8 cellular contexts compared by ENCODE assay signal in genomic region chr5:151081426-151082273, GRCh38. TPM values are rescaled to one million over a fixed set of nuclear protein-coding genes. Genes with fewer than 3 reads are reported as not detected.
DNase-seq lines count a peak whose midpoint lies in the region; ATAC-seq and TF ChIP-seq lines count a peak whose summit lies in the region.

No MANE protein-coding gene starts in this region.

- POLR2A ChIA-PET in activated naive CD8-positive, alpha-beta T cell treated with anti-CD3 and anti-CD28 coated beads, Interleukin-2, amount 10 ng/mL, durations not matched to agents 7 days and 5 days (lab: Charles Lee): interaction anchor here (0.7 to 3.3 kb wide), 4 partner anchors 9 to 76 kb away, joined by 3 to 11 read pairs (median 6); partner anchors contain the start of gene ANXA6

- TF ChIP-seq CTCF in AG10803 (conservative IDR thresholded peaks at IDR 0.05; ENCODE audit: low read length): no peak

- H3K27ac ChIP-seq in HUES6 (ENCODE audit: low read depth, low read length): peak overlapping the region; percentile 78; the same call in 1 of the 2 replicates
- no peak overlapping the region for H3K27ac ChIP-seq in iPS-20b (ENCODE audit: low read length)
- H3K27ac ChIP-seq in substantia nigra (ENCODE audit: low read depth, low read length, poor library complexity, severe bottlenecking): peak overlapping the region; percentile 89

- H3K27me3 ChIP-seq in HUES6 (ENCODE audit: control insufficient read depth, insufficient read depth, low read length) (no peaks in the 10 kb centered on the region), iPS-20b (ENCODE audit: insufficient read depth, low read length) (peaks cover 7% of the 10 kb centered on the region; the same call in 1 of the 2 replicates)

- H3K4me3 ChIP-seq in AG10803 (ENCODE audit: low read length) (peak overlapping the region; percentile 84), HUES6 (ENCODE audit: low read depth, low read length) (peak overlapping the region; percentile 82), iPS-20b (ENCODE audit: low read length) (peak overlapping the region; percentile 80)

- peak overlapping the region; percentile 94 for H3K9ac ChIP-seq in HUES6 (ENCODE audit: low read length)
- H3K9ac ChIP-seq in iPS-20b (ENCODE audit: low read depth, low read length): peak overlapping the region; percentile 77; the same call in 1 of the 2 replicates

- peak overlapping the region; percentile 72 for H3K27ac Mint-ChIP-seq in activated naive CD8-positive, alpha-beta T cell treated with anti-CD3 and anti-CD28 coated beads, Interleukin-2, amount 10 ng/mL, durations not matched to agents 7 days and 5 days

- H3K36me3 ChIP-seq in HUES6 (ENCODE audit: control insufficient read depth, insufficient read depth, low read length) (no peaks in the 10 kb centered on the region), iPS-20b (ENCODE audit: insufficient read depth, low read depth, low read length) (no peaks in the 10 kb centered on the region)

- peaks cover 16% of the 10 kb centered on the region for H3K36me3 Mint-ChIP-seq in activated naive CD8-positive, alpha-beta T cell treated with anti-CD3 and anti-CD28 coated beads, Interleukin-2, amount 10 ng/mL, durations not matched to agents 7 days and 5 days

- DNase-seq in AG10803 (ENCODE audit: low read depth) (peak; percentile 74), substantia nigra (lab: John Stamatoyannopoulos, UW) (no peak), hypothalamus (lab: John Stamatoyannopoulos, UW) (no peak)
- no peak for DNase-seq in activated naive CD8-positive, alpha-beta T cell treated with anti-CD3 and anti-CD28 coated beads, Interleukin-2, amount 10 ng/mL, durations not matched to agents 7 days and 5 days

- H3K9me3 Mint-ChIP-seq in activated naive CD8-positive, alpha-beta T cell treated with anti-CD3 and anti-CD28 coated beads, Interleukin-2, amount 10 ng/mL, durations not matched to agents 7 days and 5 days: no peaks in the 10 kb centered on the region

- H3K9me3 ChIP-seq in HUES6 (ENCODE audit: control insufficient read depth, insufficient read depth, low read depth, low read length): no peaks in the 10 kb centered on the region
- H3K9me3 ChIP-seq in iPS-20b (ENCODE audit: insufficient read depth, low read depth, low read length): no peaks in the 10 kb centered on the region

- peak overlapping the region; percentile 92 for H3K4me3 Mint-ChIP-seq in activated naive CD8-positive, alpha-beta T cell treated with anti-CD3 and anti-CD28 coated beads, Interleukin-2, amount 10 ng/mL, durations not matched to agents 7 days and 5 days

- no peak for ATAC-seq in activated naive CD8-positive, alpha-beta T cell treated with anti-CD3 and anti-CD28 coated beads, Interleukin-2, amount 10 ng/mL, durations not matched to agents 7 days and 5 days (ENCODE audit: low read depth)
- ATAC-seq in GM19452 (IDR thresholded peaks at IDR 0.05; ENCODE audit: unreplicated experiment) (no peak), GM19035 (IDR thresholded peaks at IDR 0.05; ENCODE audit: unreplicated experiment) (no peak)

- H3K4me1 ChIP-seq in HUES6 (ENCODE audit: control insufficient read depth, insufficient read depth, low read length) (peaks cover 5% of the 10 kb centered on the region), iPS-20b (ENCODE audit: insufficient read depth, low read length) (peaks cover 11% of the 10 kb centered on the region; the same call in 1 of the 2 replicates)

- H3K4me1 Mint-ChIP-seq in activated naive CD8-positive, alpha-beta T cell treated with anti-CD3 and anti-CD28 coated beads, Interleukin-2, amount 10 ng/mL, durations not matched to agents 7 days and 5 days: peaks cover 63% of the 10 kb centered on the region

- no peaks in the 10 kb centered on the region for H3K27me3 Mint-ChIP-seq in activated naive CD8-positive, alpha-beta T cell treated with anti-CD3 and anti-CD28 coated beads, Interleukin-2, amount 10 ng/mL, durations not matched to agents 7 days and 5 days

RNA-seq across cellular contexts. Expression of gene TNIP1, which starts 0.8 kb away (rescaled TPM):
- total RNA-seq in activated naive CD8-positive, alpha-beta T cell treated with anti-CD3 and anti-CD28 coated beads, Interleukin-2, amount 10 ng/mL, durations not matched to agents 7 days and 5 days: 100 to 1,000 TPM; 172 to 176 TPM
